ENCODE assay signal across 20 cellular contexts in genomic region chr20:64209148-64209547, GRCh38. TPM values are rescaled to one million over a fixed set of nuclear protein-coding genes. Genes with fewer than 3 reads are reported as not detected.
A peak's percentile ranks its signal among the peaks of the same experiment; 100 is the strongest.
DNase-seq lines count a peak whose midpoint lies in the region; ATAC-seq, FAIRE-seq and TF ChIP-seq lines count a peak whose summit lies in the region.
"Had no signal": no experiment of that assay in that cellular context is flagged by ENCODE, and none has a peak within 500 bp of the region (broad histone marks: within the 10 kb centered on the region; RNA-seq: fewer than 3 reads in every experiment).

No MANE protein-coding gene starts in this region.

- H3K79me2 ChIP-seq in SU-DHL-6 (ENCODE audit: insufficient read depth, low read length) (no peaks in the 10 kb centered on the region), mammary epithelial cell (ENCODE audit: insufficient read depth, low read length) (no peaks in the 10 kb centered on the region)

- dilution Hi-C loops in mammary epithelial cell (cut with HindIII; ENCODE audit: low sequenced_read_pairs): no loop called here

- H3K4me2 ChIP-seq in SU-DHL-6 (ENCODE audit: low read depth, low read length, poor library complexity, severe bottlenecking) (peak overlapping the region; percentile 29), mammary epithelial cell (ENCODE audit: insufficient read depth, low read depth, low read length) (no peak overlapping the region)

- BruUV-seq in mammary epithelial cell (replicated peaks; lab: Mats Ljungman, UMichigan): no TSS peak

- no peaks in the 10 kb centered on the region for H3K9me3 ChIP-seq in SU-DHL-6 (ENCODE audit: insufficient read depth, low read length)
- no peaks in the 10 kb centered on the region for H3K9me3 ChIP-seq in CD4-positive, alpha-beta T cell (ENCODE audit: control insufficient read depth, low read length)
- H3K9me3 ChIP-seq in mammary epithelial cell (replicated peaks; ENCODE audit: insufficient read depth, low read length): no peaks in the 10 kb centered on the region

- TF ChIP-seq CTCF in SU-DHL-6 (IDR thresholded peaks at IDR 0.05; ENCODE audit: insufficient read depth, low read length, poor library complexity, severe bottlenecking) (no peak), glutamatergic neuron (IDR thresholded peaks at IDR 0.05; ENCODE audit: partially characterized antibody, unreplicated experiment) (no peak), mammary epithelial cell (conservative IDR thresholded peaks at IDR 0.05 in 1 of 2, IDR thresholded peaks at IDR 0.05 in 1 of 2; ENCODE audit: extremely low read depth in 1 of 2, insufficient read depth in 1 of 2, low read depth in 1 of 2, low read length in 2 of 2) (no peak)
- TF ChIP-seq CTCF in CD4-positive, alpha-beta T cell (IDR thresholded peaks at IDR 0.05): no peak

- CTCF ChIA-PET in CD4-positive, alpha-beta T cell (lab: Charles Lee): no interaction called here
- CTCF ChIA-PET in mammary epithelial cell (lab: Charles Lee; ENCODE audit: low non-redundant PET): no interaction called here

- H3K36me3 Mint-ChIP-seq in glutamatergic neuron (ENCODE audit: unreplicated experiment): peaks cover 5% of the 10 kb centered on the region
- no peaks in the 10 kb centered on the region for H3K36me3 Mint-ChIP-seq in CD4-positive, alpha-beta T cell (ENCODE audit: low read depth)
- H3K36me3 Mint-ChIP-seq: CD4-positive, alpha-beta memory T cell had no signal

- H3K36me3 ChIP-seq in SU-DHL-6 (ENCODE audit: low read length) (no peaks in the 10 kb centered on the region), mammary epithelial cell (ENCODE audit: insufficient read depth, low read length) (no peaks in the 10 kb centered on the region)

- H3K9ac ChIP-seq in SU-DHL-6 (ENCODE audit: low read length) (peak overlapping the region; percentile 15; the same call in 1 of the 2 replicates), mammary epithelial cell (ENCODE audit: insufficient read depth, low read length) (no peak overlapping the region)
- H3K9ac ChIP-seq: GM23248 had no signal

- peak overlapping the region; percentile 75 for H3K27ac Mint-ChIP-seq in glutamatergic neuron (ENCODE audit: unreplicated experiment)
- H3K27ac Mint-ChIP-seq in CD4-positive, alpha-beta T cell: no peak overlapping the region
- H3K27ac Mint-ChIP-seq: CD4-positive, alpha-beta memory T cell had no signal

- H3K27ac ChIP-seq in SU-DHL-6 (ENCODE audit: low read depth, low read length) (no peak overlapping the region), mammary epithelial cell (ENCODE audit: insufficient read depth, low read depth, low read length) (no peak overlapping the region)
- H3K27ac ChIP-seq in CD4-positive, alpha-beta T cell (ENCODE audit: low read depth, low read length): no peak overlapping the region
- H3K27ac ChIP-seq: C4-2B, GM23248 had no signal

- H3K4me3 ChIP-seq in SU-DHL-6 (ENCODE audit: insufficient read depth, low read length, poor library complexity, severe bottlenecking): no peak overlapping the region
- H3K4me3 ChIP-seq in mammary epithelial cell (replicated peaks in 1 of 3; ENCODE audit: insufficient read depth in 1 of 3, low read depth in 2 of 3, low read length in 3 of 3): no peak overlapping the region
- H3K4me3 ChIP-seq: GM23248 had no signal

- peaks cover 25% of the 10 kb centered on the region for H3K9me3 Mint-ChIP-seq in glutamatergic neuron (ENCODE audit: unreplicated experiment)
- H3K9me3 Mint-ChIP-seq in CD4-positive, alpha-beta T cell: no peaks in the 10 kb centered on the region
- H3K9me3 Mint-ChIP-seq: CD4-positive, alpha-beta memory T cell had no signal

- no peak for ATAC-seq in CD4-positive, alpha-beta T cell (ENCODE audit: poor library complexity)

- FAIRE-seq in HTR-8/SVneo (lab: Jason Lieb, UNC): peak; percentile 33
- FAIRE-seq: A204.1, GM12891, GM18507 had no signal

- in situ Hi-C loops in ACHN (cut with HindIII; ENCODE audit: low pct_ligation_motif_present, low pct_unique_long_range_greater_than_20kb, low sequenced_read_pairs) (no loop called here), mammary epithelial cell (cut with MboI; ENCODE audit: low sequenced_read_pairs in 2 of 2) (no loop called here)

- POLR2A ChIA-PET in CD4-positive, alpha-beta T cell (lab: Charles Lee): no interaction called here

- no peak overlapping the region for H3K4me3 Mint-ChIP-seq in glutamatergic neuron (ENCODE audit: unreplicated experiment)
- no peak overlapping the region for H3K4me3 Mint-ChIP-seq in CD4-positive, alpha-beta T cell
- H3K4me3 Mint-ChIP-seq: CD4-positive, alpha-beta memory T cell had no signal

- H3K4me1 Mint-ChIP-seq in glutamatergic neuron (ENCODE audit: low read depth, unreplicated experiment): peaks cover 26% of the 10 kb centered on the region
- H3K4me1 Mint-ChIP-seq in CD4-positive, alpha-beta T cell (ENCODE audit: low read depth): peaks cover under 1% of the 10 kb centered on the region

- 71% methylated on average over 5 of the region's 7 CpGs for WGBS in mammary epithelial cell (ENCODE audit: low coverage, missing lambda C conversion rate)

- DNase-seq in HTR-8/SVneo (ENCODE audit: insufficient read length, low spot score) (no peak), glutamatergic neuron (no peak), Kasumi-1 (lab: John Stamatoyannopoulos, UW) (no peak), ACHN (no peak), mammary epithelial cell (no peak)
- no peak for DNase-seq in CD4-positive, alpha-beta T cell
- DNase-seq: AML-193, Calu3, DMS79 treated with DMSO at 0.1 percent for 48 hours, EL, GM23248, HCEC 1CT, KG1 had no signal

- no peaks in the 10 kb centered on the region for H4K20me1 ChIP-seq in SU-DHL-6 (ENCODE audit: low read depth, low read length)
- H4K20me1 ChIP-seq in mammary epithelial cell (ENCODE audit: insufficient read depth, low read length): no peaks in the 10 kb centered on the region

- peaks cover 25% of the 10 kb centered on the region for H3K27me3 Mint-ChIP-seq in glutamatergic neuron (ENCODE audit: unreplicated experiment)
- H3K27me3 Mint-ChIP-seq in CD4-positive, alpha-beta T cell: no peaks in the 10 kb centered on the region

- H3K4me1 ChIP-seq in mammary epithelial cell (ENCODE audit: insufficient read depth, low read length): peaks cover 14% of the 10 kb centered on the region

- intact Hi-C loops in CD4-positive, alpha-beta T cell (cut with DNase I, micrococcal nuclease): no loop called here
- intact Hi-C loops in mammary epithelial cell (cut with micrococcal nuclease): no loop called here

- no peaks in the 10 kb centered on the region for H3K27me3 ChIP-seq in SU-DHL-6 (ENCODE audit: low read length)
- no peaks in the 10 kb centered on the region for H3K27me3 ChIP-seq in CD4-positive, alpha-beta T cell (ENCODE audit: control insufficient read depth, insufficient read depth, low read length)
- H3K27me3 ChIP-seq in mammary epithelial cell (ENCODE audit: insufficient read depth, low read length): no peaks in the 10 kb centered on the region

- no peaks in the 10 kb centered on the region for H3K9me2 ChIP-seq in SU-DHL-6 (replicated peaks; ENCODE audit: insufficient read depth, low read length)

- H3F3A ChIP-seq in SU-DHL-6 (ENCODE audit: insufficient read depth): no peaks in the 10 kb centered on the region

- H2AFZ ChIP-seq in SU-DHL-6 (ENCODE audit: low read depth, low read length, severe bottlenecking) (no peak overlapping the region), mammary epithelial cell (ENCODE audit: low read depth, low read length) (no peak overlapping the region)
- H2AFZ ChIP-seq: GM23248 had no signal

RNA-seq across cellular contexts. Expression of gene MYT1, which starts 44.9 kb away (rescaled TPM):
- total RNA-seq in glutamatergic neuron (ENCODE audit: unreplicated experiment) (159 TPM), mammary epithelial cell (not detected)
- total RNA-seq in CD4-positive, alpha-beta T cell: 1 to 10 TPM in 1 of 2 experiments, not detected in 1; 1.0 TPM
- 0.02 TPM for polyA plus RNA-seq in mammary epithelial cell
- not detected for polyA minus RNA-seq in mammary epithelial cell
- total RNA-seq: CD4-positive, alpha-beta memory T cell; GM23248 had no signal
- polyA plus RNA-seq: BJ; CD4-positive, alpha-beta memory T cell; GM23248 had no signal

RNA-seq across cellular contexts. Expression of gene PCMTD2, which starts 46.4 kb away (rescaled TPM):
- total RNA-seq in glutamatergic neuron (ENCODE audit: unreplicated experiment): 82.4 TPM
- total RNA-seq in CD4-positive, alpha-beta T cell: 10 to 100 TPM; 68.5 to 76.5 TPM
- 10 to 100 TPM; 28.4 to 42.7 TPM for total RNA-seq in mammary epithelial cell
- polyA plus RNA-seq in mammary epithelial cell: 13.1 TPM
- 24.1 TPM for polyA minus RNA-seq in mammary epithelial cell

Comparison
In these comparisons a context has a peak if more than half of its experiments do, and no peak if none do; other contexts are left out.
1. RNA of gene MYT1, which starts 44.9 kb away (total RNA-seq): 159 TPM in glutamatergic neuron (single experiment); 1.0 TPM in CD4-positive, alpha-beta T cell and not detected in mammary epithelial cell; every median in the first group is over 10 times any median in the second.